ENCODE assay signal across 17 cellular contexts in genomic region chr2:181143790-181144300, GRCh38.
DNase-seq lines count a peak whose midpoint lies in the region; ATAC-seq and TF ChIP-seq lines count a peak whose summit lies in the region.
"Had no signal": no experiment of that assay in that cellular context is flagged by ENCODE, and none has a peak within 500 bp of the region (broad histone marks: within the 10 kb centered on the region; RNA-seq: fewer than 3 reads in every experiment).

No MANE protein-coding gene starts in this region.

- TF ChIP-seq CTCF in DND-41 (IDR thresholded peaks at IDR 0.05; ENCODE audit: borderline replicate concordance, extremely low read depth, low read length, poor library complexity, severe bottlenecking) (no peak), fibroblast of villous mesenchyme (IDR thresholded peaks at IDR 0.05; ENCODE audit: insufficient read depth, low read depth, low read length) (no peak)

- peak; percentile 83 for ATAC-seq in DND-41 (ENCODE audit: insufficient read depth, low read depth)
- ATAC-seq: body of pancreas, lower lobe of right lung had no signal

- no peaks in the 10 kb centered on the region for H3K27me3 ChIP-seq in CD4-positive, alpha-beta memory T cell (ENCODE audit: insufficient read depth, low read length)
- no peaks in the 10 kb centered on the region for H3K27me3 ChIP-seq in DND-41 (ENCODE audit: insufficient read depth, low read length, poor library complexity)
- H3K27me3 ChIP-seq: body of pancreas, stomach had no signal

- H3K9me3 Mint-ChIP-seq in CD4-positive, alpha-beta memory T cell = peaks cover 0 to 5% (median 0%) of the 10 kb centered on the region in 8 donors
- H3K9me3 Mint-ChIP-seq in activated T-helper 1 cell treated with anti-CD3 and anti-CD28 coated beads, Interleukin-12 subunit alpha, Interleukin-12 subunit beta, Interleukin-2, Interleukin-4 antibody, amounts not matched to agents 30 ng/mL and 10 ng/mL and 1 ng/mL, durations not matched to agents 14 hours and 24 hours and 36 hours = no peaks in the 10 kb centered on the region
- H3K9me3 Mint-ChIP-seq: type B pancreatic cell had no signal

- peak overlapping the region; percentile 85 to 92 (median 87) for H3K27ac Mint-ChIP-seq in CD4-positive, alpha-beta memory T cell
- H3K27ac Mint-ChIP-seq in activated T-helper 1 cell treated with anti-CD3 and anti-CD28 coated beads, Interleukin-12 subunit alpha, Interleukin-12 subunit beta, Interleukin-2, Interleukin-4 antibody, amounts not matched to agents 30 ng/mL and 10 ng/mL and 1 ng/mL, durations not matched to agents 14 hours and 24 hours and 36 hours = peak overlapping the region; percentile 83
- H3K27ac Mint-ChIP-seq: dendritic cell treated with granulocyte-macrophage colony-stimulating factor and Interleukin-4, amounts not matched to agents 40 ng/mL and 50 ng/mL, for 4 days; type B pancreatic cell had no signal

- no peak overlapping the region for H3K9ac ChIP-seq in DND-41 (ENCODE audit: low read depth, low read length)

- peak overlapping the region; percentile 74 for H3K27ac ChIP-seq in CD4-positive, alpha-beta memory T cell (ENCODE audit: low read depth, low read length)
- peak overlapping the region; percentile 3; the same call in 1 of the 2 replicates for H3K27ac ChIP-seq in DND-41 (ENCODE audit: low read length)
- H3K27ac ChIP-seq: body of pancreas, lower lobe of right lung, stomach, VCaP had no signal

- no peaks in the 10 kb centered on the region for H4K20me1 ChIP-seq in DND-41 (ENCODE audit: insufficient read depth, low read length)

- CTCF ChIA-PET in CD4-positive, alpha-beta memory T cell (lab: Charles Lee; ENCODE audit: partially characterized antibody) = interaction anchor here (1.0 to 4.7 kb wide), 6 partner anchors 17 to 314 kb away, joined by 3 to 26 read pairs (median 5); partner anchors contain the start of gene ITGA4

- peaks cover 23% of the 10 kb centered on the region for H3K79me2 ChIP-seq in DND-41 (ENCODE audit: insufficient read depth, low read length)

- no peaks in the 10 kb centered on the region for H3K27me3 Mint-ChIP-seq in CD4-positive, alpha-beta memory T cell
- no peaks in the 10 kb centered on the region for H3K27me3 Mint-ChIP-seq in activated T-helper 1 cell treated with anti-CD3 and anti-CD28 coated beads, Interleukin-12 subunit alpha, Interleukin-12 subunit beta, Interleukin-2, Interleukin-4 antibody, amounts not matched to agents 30 ng/mL and 10 ng/mL and 1 ng/mL, durations not matched to agents 14 hours and 24 hours and 36 hours (ENCODE audit: insufficient read depth)
- H3K27me3 Mint-ChIP-seq: dendritic cell treated with granulocyte-macrophage colony-stimulating factor and Interleukin-4, amounts not matched to agents 40 ng/mL and 50 ng/mL, for 4 days; type B pancreatic cell had no signal

- H3K36me3 ChIP-seq in CD4-positive, alpha-beta memory T cell (ENCODE audit: insufficient read depth, low read length) = no peaks in the 10 kb centered on the region
- H3K36me3 ChIP-seq in DND-41 (ENCODE audit: insufficient read depth, low read length) = no peaks in the 10 kb centered on the region
- H3K36me3 ChIP-seq: lower lobe of right lung, stomach had no signal

- H3K4me3 Mint-ChIP-seq in CD4-positive, alpha-beta memory T cell = peak overlapping the region in 6 of 8 donors; percentile 18 to 77 (median 56)
- H3K4me3 Mint-ChIP-seq in activated T-helper 1 cell treated with anti-CD3 and anti-CD28 coated beads, Interleukin-12 subunit alpha, Interleukin-12 subunit beta, Interleukin-2, Interleukin-4 antibody, amounts not matched to agents 30 ng/mL and 10 ng/mL and 1 ng/mL, durations not matched to agents 14 hours and 24 hours and 36 hours = peak overlapping the region; percentile 31
- H3K4me3 Mint-ChIP-seq: dendritic cell treated with granulocyte-macrophage colony-stimulating factor and Interleukin-4, amounts not matched to agents 40 ng/mL and 50 ng/mL, for 4 days; type B pancreatic cell had no signal

- H3K36me3 Mint-ChIP-seq in CD4-positive, alpha-beta memory T cell = peaks cover 10 to 12% of the 10 kb centered on the region in 2 donors
- peaks cover 9% of the 10 kb centered on the region for H3K36me3 Mint-ChIP-seq in activated T-helper 1 cell treated with anti-CD3 and anti-CD28 coated beads, Interleukin-12 subunit alpha, Interleukin-12 subunit beta, Interleukin-2, Interleukin-4 antibody, amounts not matched to agents 30 ng/mL and 10 ng/mL and 1 ng/mL, durations not matched to agents 14 hours and 24 hours and 36 hours (ENCODE audit: low read depth)
- H3K36me3 Mint-ChIP-seq: type B pancreatic cell had no signal

- H3K4me3 ChIP-seq in CD4-positive, alpha-beta memory T cell (ENCODE audit: low read length in 2 of 2) = no peak overlapping the region
- H3K4me3 ChIP-seq in DND-41 (ENCODE audit: low read depth in 1 of 2, low read length in 2 of 2) (no peak overlapping the region), fibroblast of villous mesenchyme (ENCODE audit: low read depth, low read length) (no peak overlapping the region)
- H3K4me3 ChIP-seq: body of pancreas, lower lobe of right lung, stomach had no signal

- intact Hi-C loops in CD4-positive, alpha-beta memory T cell (cut with micrococcal nuclease) = loop anchor here (1.0 to 2.0 kb wide), 2 partner anchors 21 to 39 kb away; no protein-coding TSS in a partner anchor
- intact Hi-C loops in activated T-helper 1 cell treated with anti-CD3 and anti-CD28 coated beads, Interleukin-12 subunit alpha, Interleukin-12 subunit beta, Interleukin-2, Interleukin-4 antibody, amounts not matched to agents 30 ng/mL and 10 ng/mL and 1 ng/mL, durations not matched to agents 14 hours and 24 hours and 36 hours (cut with micrococcal nuclease) = loop anchor here (1.0 kb wide), 1 partner anchor 9 kb away; no protein-coding TSS in a partner anchor

- no peak overlapping the region for H2AFZ ChIP-seq in DND-41 (ENCODE audit: low read depth, low read length)

- no peak overlapping the region for H3K4me2 ChIP-seq in DND-41 (ENCODE audit: insufficient read depth, low read length)

- no peaks in the 10 kb centered on the region for H3K9me3 ChIP-seq in CD4-positive, alpha-beta memory T cell (ENCODE audit: control insufficient read depth in 1 of 2, low read length in 2 of 2)
- H3K9me3 ChIP-seq in DND-41 (ENCODE audit: insufficient read depth, low read length, severe bottlenecking) = no peaks in the 10 kb centered on the region
- H3K9me3 ChIP-seq: body of pancreas, lower lobe of right lung had no signal

- peak in 4 of 5 donors; percentile 34 to 58 (median 54) for DNase-seq in CD4-positive, alpha-beta memory T cell
- DNase-seq in DND-41 (peak; percentile 39), fibroblast of villous mesenchyme (ENCODE audit: low read depth) (peak; percentile 3), NCI-H69 (lab: John Stamatoyannopoulos, UW) (no peak), cerebellar cortex (ENCODE audit: low spot score) (no peak)
- no peak for DNase-seq in activated T-helper 1 cell treated with anti-CD3 and anti-CD28 coated beads, Interleukin-12 subunit alpha, Interleukin-12 subunit beta, Interleukin-2, Interleukin-4 antibody, amounts not matched to agents 30 ng/mL and 10 ng/mL and 1 ng/mL, durations not matched to agents 14 hours and 24 hours and 36 hours (ENCODE audit: low spot score)
- DNase-seq in stimulated activated CD4-positive, alpha-beta T cell treated with anti-CD3 and anti-CD28 coated beads, Interleukin-12 subunit alpha, Interleukin-12 subunit beta, amount 100 ng/mL, for 4 hours = no peak
- DNase-seq: body of pancreas, lower lobe of right lung, NCI-H1417, NCI-H2171, OCI-M1, SHP77, stomach had no signal

- POLR2A ChIA-PET in CD4-positive, alpha-beta memory T cell (lab: Charles Lee; ENCODE audit: partially characterized antibody) = interaction anchor here (0.6 to 9.0 kb wide), 17 partner anchors 9 to 323 kb away, joined by 3 to 296 read pairs (median 4); partner anchors contain the start of gene ITGA4

- H3K4me1 ChIP-seq in CD4-positive, alpha-beta memory T cell (ENCODE audit: insufficient read depth, low read length) = peaks cover 87% of the 10 kb centered on the region
- H3K4me1 ChIP-seq in DND-41 (ENCODE audit: insufficient read depth, low read length) = peaks cover 55% of the 10 kb centered on the region
- H3K4me1 ChIP-seq: body of pancreas, stomach had no signal

- H3K4me1 Mint-ChIP-seq in CD4-positive, alpha-beta memory T cell = peaks cover 40 to 80% (median 55%) of the 10 kb centered on the region in 4 donors
- H3K4me1 Mint-ChIP-seq in activated T-helper 1 cell treated with anti-CD3 and anti-CD28 coated beads, Interleukin-12 subunit alpha, Interleukin-12 subunit beta, Interleukin-2, Interleukin-4 antibody, amounts not matched to agents 30 ng/mL and 10 ng/mL and 1 ng/mL, durations not matched to agents 14 hours and 24 hours and 36 hours (ENCODE audit: low read depth) = peaks cover 65% of the 10 kb centered on the region

Comparison
In these comparisons a context has a peak if more than half of its experiments do, and no peak if none do; other contexts are left out.
1. DNase-seq: peak in CD4-positive, alpha-beta memory T cell (4 of 5), DND-41 (single experiment) and fibroblast of villous mesenchyme (single experiment); none in activated T-helper 1 cell treated with anti-CD3 and anti-CD28 coated beads, Interleukin-12 subunit alpha, Interleukin-12 subunit beta, Interleukin-2, Interleukin-4 antibody, amounts not matched to agents 30 ng/mL and 10 ng/mL and 1 ng/mL, durations not matched to agents 14 hours and 24 hours and 36 hours (single experiment), NCI-H69 (single experiment), stimulated activated CD4-positive, alpha-beta T cell treated with anti-CD3 and anti-CD28 coated beads, Interleukin-12 subunit alpha, Interleukin-12 subunit beta, amount 100 ng/mL, for 4 hours (single experiment) and cerebellar cortex (single experiment).